In the genomic region with DNA sequence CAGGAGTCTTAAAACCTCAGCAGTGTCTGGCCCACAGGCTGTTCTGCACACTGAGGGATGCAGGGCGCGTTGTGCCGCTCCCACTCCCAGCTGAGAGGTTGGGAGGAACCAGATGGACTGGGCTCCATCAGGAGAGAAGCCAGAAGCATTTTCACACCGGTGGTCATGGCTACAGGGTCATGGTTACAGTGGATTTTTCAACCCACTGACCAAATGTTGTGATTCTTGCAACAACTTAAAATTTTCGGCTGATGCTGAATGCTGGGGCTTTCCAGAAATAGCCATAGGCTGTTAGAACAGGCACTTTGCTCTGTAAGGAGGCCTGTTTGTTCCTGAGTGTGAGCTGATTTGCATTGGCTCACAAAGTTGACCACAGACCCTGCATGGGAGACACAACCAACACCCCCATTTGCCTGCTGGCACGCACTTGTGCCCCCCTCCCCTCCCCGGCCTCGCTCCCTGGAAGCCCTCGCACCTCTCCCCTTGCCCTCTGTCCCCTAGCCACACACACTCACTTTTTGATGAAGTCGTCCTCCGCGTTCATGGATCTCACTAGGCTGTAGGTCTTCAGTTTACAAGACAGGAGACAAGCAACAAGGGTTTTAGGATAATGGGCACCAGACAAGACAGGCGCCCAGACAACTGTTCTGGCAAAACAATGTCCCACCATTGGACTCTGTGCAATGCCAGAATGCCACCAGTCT, we compare ENCODE assay signal across 1 cellular context.
A peak's percentile ranks its signal among the peaks of the same experiment; 100 is the strongest.
TF ChIP-seq lines count a peak whose summit lies in the region.

No MANE protein-coding gene starts in this region.

TF ChIP-seq in HEK293, 187 proteins besides CTCF, POLR2A, EP300 and RAD21 (continued from another document):
- no peak for TF ChIP-seq PRDM4 (tag by site-specific recombination; IDR thresholded peaks at IDR 0.05)
- no peak for TF ChIP-seq ZNF114 (tag by site-specific recombination; IDR thresholded peaks at IDR 0.05)
- TF ChIP-seq ZNF521 (tag by site-specific recombination; IDR thresholded peaks at IDR 0.05), result no peak
- TF ChIP-seq ZNF791 (tag by site-specific recombination; IDR thresholded peaks at IDR 0.05), result no peak
- TF ChIP-seq ZNF529 (tag by site-specific recombination; IDR thresholded peaks at IDR 0.05; ENCODE audit: insufficient replicate concordance), result no peak
- TF ChIP-seq GFI1B (tag by site-specific recombination; IDR thresholded peaks at IDR 0.05), result no peak
- peak; percentile 71; the same call in 1 of the 2 replicates for TF ChIP-seq ZNF600 (tag by site-specific recombination; IDR thresholded peaks at IDR 0.05)
- peak; percentile 16; the same call in 1 of the 2 replicates for TF ChIP-seq ZIC2 (tag by site-specific recombination; IDR thresholded peaks at IDR 0.05)
- peak; percentile 57 for TF ChIP-seq ZNF341 (tag by site-specific recombination; IDR thresholded peaks at IDR 0.05; ENCODE audit: low read depth)
- TF ChIP-seq ZNF391 (tag by site-specific recombination; IDR thresholded peaks at IDR 0.05; ENCODE audit: borderline replicate concordance, low read depth), result no peak
- no peak for TF ChIP-seq SETDB1 (IDR thresholded peaks at IDR 0.05; ENCODE audit: insufficient read length, low read length)
- no peak for TF ChIP-seq SCRT2 (tag by site-specific recombination; IDR thresholded peaks at IDR 0.05)
- no peak for TF ChIP-seq ZNF776 (tag by site-specific recombination; IDR thresholded peaks at IDR 0.05; ENCODE audit: borderline replicate concordance)
- no peak for TF ChIP-seq YY2 (tag by site-specific recombination; IDR thresholded peaks at IDR 0.05)
- no peak for TF ChIP-seq ZNF37A (tag by site-specific recombination; IDR thresholded peaks at IDR 0.05)
- no peak for TF ChIP-seq ZNF362 (tag by site-specific recombination; IDR thresholded peaks at IDR 0.05)
- no peak for TF ChIP-seq ZSCAN30 (tag by site-specific recombination; IDR thresholded peaks at IDR 0.05)
- TF ChIP-seq ZNF239 (tag by site-specific recombination; IDR thresholded peaks at IDR 0.05), result no peak
- no peak for TF ChIP-seq HOXA7 (CRISPR knock-in tag; IDR thresholded peaks at IDR 0.05; ENCODE audit: borderline replicate concordance)
- TF ChIP-seq BCL11A (tag by site-specific recombination; IDR thresholded peaks at IDR 0.05; ENCODE audit: low read depth), result no peak
- TF ChIP-seq ZNF335 (tag by site-specific recombination; conservative IDR thresholded peaks at IDR 0.05), result peak; percentile 51
- no peak for TF ChIP-seq ZNF785 (tag by site-specific recombination; IDR thresholded peaks at IDR 0.05)
- no peak for TF ChIP-seq ZNF692 (tag by site-specific recombination; IDR thresholded peaks at IDR 0.05)
- no peak for TF ChIP-seq WT1 (tag by site-specific recombination; IDR thresholded peaks at IDR 0.05)
